ENCODE assay signal across 8 cellular contexts in genomic region chr18:3665780-3666525, GRCh38.
DNase-seq lines count a peak whose midpoint lies in the region; ATAC-seq and TF ChIP-seq lines count a peak whose summit lies in the region.

No MANE protein-coding gene starts in this region.

- peak; percentile 77 for TF ChIP-seq CTCF in coronary artery (IDR thresholded peaks at IDR 0.05)

- H3K27ac ChIP-seq in coronary artery (peak overlapping the region; percentile 28 to 40), layer of hippocampus (ENCODE audit: low read depth, low read length) (peak overlapping the region; percentile 42)

- no peaks in the 10 kb centered on the region for H3K27me3 ChIP-seq in layer of hippocampus (ENCODE audit: control insufficient read depth, insufficient read depth, low read length)

- ATAC-seq in HG02763 (IDR thresholded peaks at IDR 0.05; ENCODE audit: unreplicated experiment) (peak; percentile 71), GM19035 (IDR thresholded peaks at IDR 0.05; ENCODE audit: unreplicated experiment) (no peak)

- DNase-seq in DMS153 treated with DMSO at 0.1 percent for 48 hours (lab: John Stamatoyannopoulos, UW; ENCODE audit: unreplicated experiment) (peak; percentile 39), NCI-H226 (peak; percentile 68), coronary artery (ENCODE audit: low spot score) (peak; percentile 87)
- DNase-seq in activated CD4-positive, alpha-beta T cell treated with anti-CD3 and anti-CD28 coated beads for 24 hours (ENCODE audit: low read depth in 2 of 2): peak; percentile 57 to 63
- DNase-seq in stimulated activated CD4-positive, alpha-beta T cell treated with anti-CD3 and anti-CD28 coated beads, Interleukin-1b, Interleukin-23, amount 100 ng/mL, for 1 hour (ENCODE audit: low read depth in 2 of 2): peak; percentile 39 to 46

- peak overlapping the region; percentile 23 for H3K4me3 ChIP-seq in coronary artery
